ENCODE assay signal across 8 cellular contexts in the genomic region with DNA sequence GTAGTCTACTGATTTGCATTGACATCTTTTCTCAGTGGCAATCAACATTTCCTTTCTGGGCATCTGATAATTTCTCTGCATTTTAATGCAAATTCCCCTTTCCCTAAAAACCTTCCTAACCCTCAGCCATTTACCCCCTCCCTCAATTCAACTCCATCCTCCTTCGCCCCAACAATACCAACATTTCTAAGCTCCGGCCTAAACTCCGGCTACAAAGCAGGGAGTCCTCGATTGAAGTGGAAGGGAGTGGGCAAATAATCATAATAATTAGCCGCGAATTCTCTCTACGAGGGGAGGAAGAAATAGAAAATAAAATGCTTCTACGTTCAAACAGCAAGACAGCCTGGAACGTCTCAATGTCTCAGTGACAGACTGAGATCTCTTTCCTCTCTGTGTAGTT. TPM values are rescaled to one million over a fixed set of nuclear protein-coding genes. Genes with fewer than 3 reads are reported as not detected.
DNase-seq lines count a peak whose midpoint lies in the region; ATAC-seq, FAIRE-seq and TF ChIP-seq lines count a peak whose summit lies in the region.

No MANE protein-coding gene starts in this region.

- H2AFZ ChIP-seq in OCI-LY3 (ENCODE audit: low read depth, low read length), result no peak overlapping the region

- no peaks in the 10 kb centered on the region for H3K9me3 ChIP-seq in OCI-LY3 (ENCODE audit: insufficient read depth, low read length)
- no peaks in the 10 kb centered on the region for H3K9me3 ChIP-seq in psoas muscle
- H3K9me3 ChIP-seq in aorta (ENCODE audit: control insufficient read depth, low read length), result peaks cover 3% of the 10 kb centered on the region

- H4K20me1 ChIP-seq in OCI-LY3 (ENCODE audit: insufficient read depth, low read length), result peaks cover 55% of the 10 kb centered on the region

- no peak for DNase-seq in GM12892 (ENCODE audit: insufficient read length)
- no peak for DNase-seq in epithelial cell of prostate (ENCODE audit: low read depth, low spot score)
- DNase-seq in psoas muscle, result no peak
- DNase-seq in aorta, result no peak
- no peak for DNase-seq in AML-193 (lab: John Stamatoyannopoulos, UW)
- DNase-seq in NCI-H226, result no peak
- DNase-seq in NCI-H1105 treated with DMSO at 0.1 percent for 48 hours (lab: John Stamatoyannopoulos, UW), result no peak

- 62 to 74% (median 67%) methylated on average over 9 of the region's 9 CpGs for WGBS in psoas muscle, 3 donors
- WGBS in aorta, 2 donors, result 63 to 67% methylated on average over 9 of the region's 9 CpGs

- TF ChIP-seq POLR2A in GM12892 (IDR thresholded peaks at IDR 0.05; ENCODE audit: low read depth, low read length), result no peak

- peak overlapping the region; percentile 91 for H3K4me3 ChIP-seq in OCI-LY3 (ENCODE audit: low read length)
- peak overlapping the region; percentile 85 for H3K4me3 ChIP-seq in psoas muscle
- H3K4me3 ChIP-seq in aorta (ENCODE audit: low read length in 2 of 2), result no peak overlapping the region

- no peaks in the 10 kb centered on the region for H3K27me3 ChIP-seq in OCI-LY3 (ENCODE audit: low read depth, low read length)
- peaks cover 3 to 85% (median 23%) of the 10 kb centered on the region in 3 donors for H3K27me3 ChIP-seq in psoas muscle (ENCODE audit: insufficient read depth in 3 of 3, low read length in 2 of 3)
- H3K27me3 ChIP-seq in aorta (ENCODE audit: control insufficient read depth in 1 of 2, insufficient read depth in 2 of 2, low read length in 1 of 2), result peaks cover 0 to 5% of the 10 kb centered on the region in 2 donors

- H3K9ac ChIP-seq in OCI-LY3 (ENCODE audit: low read length), result peak overlapping the region; percentile 94

- H3K4me2 ChIP-seq in OCI-LY3 (ENCODE audit: low read length), result peak overlapping the region; percentile 78

- H3K4me1 ChIP-seq in OCI-LY3 (ENCODE audit: low read length) (peaks cover 48% of the 10 kb centered on the region), psoas muscle (peaks cover 20% of the 10 kb centered on the region), aorta (ENCODE audit: control insufficient read depth in 1 of 2, insufficient read depth in 2 of 2, low read length in 2 of 2) (no peaks in the 10 kb centered on the region)

- H3K36me3 ChIP-seq in OCI-LY3 (replicated peaks; ENCODE audit: low read depth, low read length) (peaks cover 64% of the 10 kb centered on the region), psoas muscle (ENCODE audit: insufficient read depth in 1 of 2, low read depth in 1 of 2) (no peaks in the 10 kb centered on the region), aorta (ENCODE audit: control insufficient read depth in 1 of 2, insufficient read depth in 2 of 2, low read length in 1 of 2) (no peaks in the 10 kb centered on the region)

- H3K27ac ChIP-seq in OCI-LY3 (ENCODE audit: low read length) (peak overlapping the region; percentile 94), epithelial cell of prostate (peak overlapping the region; percentile 70), psoas muscle (no peak overlapping the region), aorta (ENCODE audit: low read depth in 1 of 2, low read length in 2 of 2) (no peak overlapping the region)

- intact Hi-C loops in psoas muscle (cut with DNase I), result loop anchor here (10.0 kb wide), 2 partner anchors 434 to 1244 kb away; no protein-coding TSS in a partner anchor
- intact Hi-C loops in aorta (cut with DNase I), result no loop called here

- no peak for ATAC-seq in psoas muscle
- ATAC-seq in aorta (ENCODE audit: low FRiP score), result no peak

- FAIRE-seq in GM12892 (lab: Jason Lieb, UNC), result peak; percentile 42

- H3K79me2 ChIP-seq in OCI-LY3 (ENCODE audit: low read length), result peaks cover 99% of the 10 kb centered on the region

- TF ChIP-seq CTCF in OCI-LY3 (IDR thresholded peaks at IDR 0.05; ENCODE audit: low read depth, low read length), result no peak
- TF ChIP-seq CTCF in psoas muscle (IDR thresholded peaks at IDR 0.05), result no peak

RNA-seq across cellular contexts. Expression of gene BCL11A, which starts 4.6 kb away (rescaled TPM):
- 7.2 TPM for polyA plus RNA-seq in GM12892 (2012; ENCODE audit: missing spikeins)
- under 1 TPM; 0.24 to 0.66 (median 0.55) TPM for total RNA-seq in psoas muscle
- polyA plus RNA-seq in psoas muscle, result under 1 TPM in 2 of 3 donors, not detected in 1; 0.01 to 0.05 TPM
- total RNA-seq in aorta, result 1 to 10 TPM in 1 of 2 donors, under 1 TPM in 1; 0.97 to 2.0 TPM
- 1 to 10 TPM in 1 of 2 donors, not detected in 1; 4.4 TPM for polyA plus RNA-seq in aorta

Comparison
In these comparisons a context has a peak if more than half of its experiments do, and no peak if none do; other contexts are left out.
1. H3K27ac ChIP-seq: peak in OCI-LY3 (single experiment) and epithelial cell of prostate (single experiment); none in psoas muscle (single experiment) and aorta (0 of 2).
2. H3K4me3 ChIP-seq: peak in OCI-LY3 (single experiment) and psoas muscle (single experiment); none in aorta (0 of 2).
3. intact Hi-C loops: an anchor here in psoas muscle (10.0 kb wide); none called in aorta.